6 cellular contexts compared by ENCODE assay signal in the genomic region with DNA sequence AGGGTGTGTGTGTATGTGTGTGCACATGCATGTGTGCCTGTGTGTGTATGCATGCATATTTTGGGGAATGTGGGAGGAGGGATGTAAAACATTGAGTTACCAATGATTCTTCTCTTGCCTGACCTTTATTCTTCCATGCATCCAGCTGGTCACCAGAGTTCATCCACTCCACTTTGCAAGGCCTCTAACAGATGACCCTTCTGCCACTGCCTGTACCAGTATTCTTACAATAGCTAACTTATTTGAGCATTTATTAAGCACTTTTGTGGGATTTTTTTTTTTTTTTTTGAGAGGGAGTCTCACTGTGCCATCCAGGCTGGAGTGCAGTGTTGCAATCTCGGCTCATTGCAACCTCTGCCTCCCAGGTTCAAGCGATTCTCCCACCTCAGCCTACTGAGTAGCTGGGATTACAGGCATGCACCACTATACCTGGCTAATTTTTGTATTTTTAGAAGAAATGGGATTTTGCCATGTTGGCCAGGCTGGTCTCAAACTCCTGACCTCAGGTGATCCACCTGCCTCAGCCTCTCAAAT.
A peak's percentile ranks its signal among the peaks of the same experiment; 100 is the strongest.
DNase-seq lines count a peak whose midpoint lies in the region; ATAC-seq and TF ChIP-seq lines count a peak whose summit lies in the region.
"Not testable (repeated sequence)": the region's sequence is repeated elsewhere in the genome, so short reads cannot be mapped to it uniquely, and the experiment has no call there.

No MANE protein-coding gene starts in this region.

- not testable (repeated sequence) for ATAC-seq in IMR-90 (ENCODE audit: low read depth)
- ATAC-seq in left lobe of liver, result peak; percentile 70

- not testable (repeated sequence) for H4K12ac ChIP-seq in trophoblast cell (ENCODE audit: low read depth, low read length)

- 0 out of 2 replicates have a peak overlapping the region, but pooled peaks have one; percentile 39 for H2BK120ac ChIP-seq in IMR-90 (ENCODE audit: low read depth, low read length)
- H2BK120ac ChIP-seq in trophoblast cell (ENCODE audit: insufficient read depth, low read length, poor library complexity), result not testable (repeated sequence)

- not testable (repeated sequence) for H3K9me3 ChIP-seq in IMR-90 (ENCODE audit: control insufficient read depth, insufficient read depth, low read length); liver (ENCODE audit: control insufficient read depth in 4 of 4, low read length in 3 of 4); trophoblast cell (ENCODE audit: insufficient read depth, low read depth, low read length); smooth muscle cell (replicated peaks; ENCODE audit: low read depth)

- H3K36me3 ChIP-seq in IMR-90 (ENCODE audit: control insufficient read depth, insufficient read depth, low read length); liver (ENCODE audit: control insufficient read depth in 4 of 4, insufficient read depth in 3 of 4, low read depth in 1 of 4, low read length in 3 of 4); smooth muscle cell (ENCODE audit: low read depth): not testable (repeated sequence)
- H3K36me3 ChIP-seq in trophoblast cell (ENCODE audit: control insufficient read depth in 1 of 2, insufficient read depth in 2 of 2, low read length in 2 of 2), result peaks cover 4 to 24% of the 10 kb centered on the region in 2 experiments

- H2BK5ac ChIP-seq in IMR-90 (ENCODE audit: low read depth, low read length, poor library complexity, severe bottlenecking); trophoblast cell (ENCODE audit: low read depth, low read length, poor library complexity): not testable (repeated sequence)

- BruUV-seq in IMR-90 (replicated peaks; lab: Mats Ljungman, UMichigan), result not testable (repeated sequence)

- intact Hi-C loops in IMR-90 (cut with micrococcal nuclease), result not testable (repeated sequence)

- H2AK9ac ChIP-seq in IMR-90 (replicated peaks; ENCODE audit: low read depth, low read length, poor library complexity), result not testable (repeated sequence)

- not testable (repeated sequence) for H3K4me3 ChIP-seq in IMR-90 (ENCODE audit: insufficient read depth, low read depth, low read length); liver (ENCODE audit: low read depth in 1 of 3, low read length in 3 of 3); trophoblast cell (ENCODE audit: low read depth, low read length); smooth muscle cell

- in situ Hi-C loops in IMR-90 (cut with MboI; ENCODE audit: low sequenced_read_pairs), result not testable (repeated sequence)

- H2BK15ac ChIP-seq in IMR-90 (ENCODE audit: low read depth, low read length), result 0 out of 3 replicates have a peak overlapping the region, but pooled peaks have one; percentile 13

- not testable (repeated sequence) for TF ChIP-seq CTCF in IMR-90 (conservative IDR thresholded peaks at IDR 0.05; ENCODE audit: low read depth, low read length); liver (IDR thresholded peaks at IDR 0.05; ENCODE audit: low read depth, low read length, missing input control); smooth muscle cell (IDR thresholded peaks at IDR 0.05; ENCODE audit: borderline replicate concordance, insufficient read depth, poor library complexity, severe bottlenecking)

- not testable (repeated sequence) for H2AK5ac ChIP-seq in IMR-90 (ENCODE audit: low read depth, low read length); trophoblast cell (ENCODE audit: low read length)

- dilution Hi-C loops in IMR-90 (cut with HindIII; ENCODE audit: low sequenced_read_pairs, unreplicated experiment), result not testable (repeated sequence)

- not testable (repeated sequence) for H3K4me1 ChIP-seq in IMR-90 (ENCODE audit: control insufficient read depth, insufficient read depth, low read length)
- peaks cover 9 to 27% (median 18%) of the 10 kb centered on the region in 4 donors for H3K4me1 ChIP-seq in liver (ENCODE audit: control insufficient read depth in 4 of 4, insufficient read depth in 4 of 4, low read length in 3 of 4)
- peaks cover 17 to 25% of the 10 kb centered on the region in 2 experiments for H3K4me1 ChIP-seq in trophoblast cell (ENCODE audit: control insufficient read depth in 1 of 2, insufficient read depth in 2 of 2, low read length in 2 of 2)
- peaks cover 32% of the 10 kb centered on the region for H3K4me1 ChIP-seq in smooth muscle cell (ENCODE audit: low read depth)

- H3K9ac ChIP-seq in IMR-90 (ENCODE audit: low read depth, low read length); liver (ENCODE audit: low read depth in 1 of 2, low read length in 2 of 2); trophoblast cell (ENCODE audit: low read length); smooth muscle cell (ENCODE audit: low read depth): not testable (repeated sequence)

- not testable (repeated sequence) for H3K56ac ChIP-seq in IMR-90 (ENCODE audit: extremely low read depth, insufficient read depth, low read length)

- H3K79me1 ChIP-seq in IMR-90 (ENCODE audit: low read depth in 1 of 2, low read length in 2 of 2); trophoblast cell (ENCODE audit: low read length): not testable (repeated sequence)

- not testable (repeated sequence) for H3K27ac ChIP-seq in IMR-90 (ENCODE audit: insufficient read depth, low read length); trophoblast cell (ENCODE audit: low read depth, low read length)
- peak overlapping the region in 1 of 2 donors; percentile 45 for H3K27ac ChIP-seq in liver (ENCODE audit: low read depth in 1 of 2, low read length in 2 of 2)
- peak overlapping the region; percentile 95 for H3K27ac ChIP-seq in smooth muscle cell (ENCODE audit: low read depth)

- no CpG with 5 or more reads among the region's 2 CpGs for WGBS in IMR-90 (ENCODE audit: extremely low coverage in 2 of 2, insufficient read length in 1 of 2), 2 experiments
- 46% methylated on average over 2 of the region's 2 CpGs for WGBS in liver
- WGBS in trophoblast cell (ENCODE audit: extremely low coverage, insufficient coverage, insufficient read length), result no CpG with 5 or more reads among the region's 2 CpGs
- 91% methylated on average over 2 of the region's 2 CpGs for WGBS in smooth muscle cell (ENCODE audit: low lambda C conversion rate)

- not testable (repeated sequence) for TF ChIP-seq POLR2A in IMR-90 (IDR thresholded peaks at IDR 0.05; ENCODE audit: low read depth, low read length)

- not testable (repeated sequence) for H3K18ac ChIP-seq in IMR-90 (ENCODE audit: low read depth, low read length)
- H3K18ac ChIP-seq in trophoblast cell (ENCODE audit: low read length), result peak overlapping the region; percentile 78

- H2BK20ac ChIP-seq in IMR-90 (ENCODE audit: low read depth, low read length), result not testable (repeated sequence)

- CTCF ChIA-PET in IMR-90 (lab: Yijun Ruan, JAX), result not testable (repeated sequence)

- H4K8ac ChIP-seq in IMR-90 (ENCODE audit: low read depth in 2 of 2, low read length in 2 of 2); trophoblast cell (ENCODE audit: low read depth, low read length): not testable (repeated sequence)

- peaks cover 28% of the 10 kb centered on the region for H3F3A ChIP-seq in smooth muscle cell (ENCODE audit: low read depth)

- H4K5ac ChIP-seq in IMR-90 (ENCODE audit: low read depth, low read length), result not testable (repeated sequence)

- H2AFZ ChIP-seq in IMR-90 (replicated peaks; ENCODE audit: low read length, poor library complexity); trophoblast cell (ENCODE audit: insufficient read depth, low read length, poor library complexity); smooth muscle cell (ENCODE audit: low read depth): not testable (repeated sequence)

- not testable (repeated sequence) for H4K20me1 ChIP-seq in IMR-90 (ENCODE audit: insufficient read depth, low read length); smooth muscle cell (ENCODE audit: low read depth)

- not testable (repeated sequence) for H3K14ac ChIP-seq in IMR-90 (replicated peaks; ENCODE audit: low read depth, low read length); trophoblast cell (ENCODE audit: low read length)

- not testable (repeated sequence) for H4K91ac ChIP-seq in IMR-90 (ENCODE audit: insufficient read depth, low read depth, low read length); trophoblast cell (ENCODE audit: low read depth, low read length)

- H3K4ac ChIP-seq in IMR-90 (ENCODE audit: low read depth, low read length); trophoblast cell (ENCODE audit: low read depth, low read length): not testable (repeated sequence)

- not testable (repeated sequence) for DNase-seq in IMR-90; trophoblast cell; smooth muscle cell (lab: John Stamatoyannopoulos, UW; ENCODE audit: unreplicated experiment)
- DNase-seq in left lobe of liver (ENCODE audit: low spot score), result peak; percentile 65
- peak; percentile 58 for DNase-seq in renal cortical epithelial cell (ENCODE audit: low read depth)

- TF ChIP-seq RAD21 in IMR-90 (IDR thresholded peaks at IDR 0.05; ENCODE audit: low read length); liver (IDR thresholded peaks at IDR 0.05): not testable (repeated sequence)

- not testable (repeated sequence) for H3K4me2 ChIP-seq in IMR-90 (ENCODE audit: low read depth, low read length); trophoblast cell (ENCODE audit: low read length); smooth muscle cell

- H2BK12ac ChIP-seq in trophoblast cell (ENCODE audit: low read length), result not testable (repeated sequence)

- not testable (repeated sequence) for H3K27me3 ChIP-seq in IMR-90 (ENCODE audit: control insufficient read depth, insufficient read depth, low read length); liver (ENCODE audit: control insufficient read depth in 4 of 4, insufficient read depth in 4 of 4, low read length in 3 of 4); trophoblast cell (ENCODE audit: insufficient read depth, low read length); smooth muscle cell (ENCODE audit: low read depth)

- H3K9me1 ChIP-seq in IMR-90 (ENCODE audit: insufficient read depth, low read length), result peaks cover 19% of the 10 kb centered on the region

- POLR2A ChIA-PET in IMR-90 (lab: Charles Lee; ENCODE audit: unreplicated experiment), result not testable (repeated sequence)

- not testable (repeated sequence) for H3K79me2 ChIP-seq in trophoblast cell (ENCODE audit: control insufficient read depth, insufficient read depth, low read length, poor library complexity); smooth muscle cell (ENCODE audit: low read depth)

- not testable (repeated sequence) for H3K23ac ChIP-seq in IMR-90 (ENCODE audit: low read depth, low read length); trophoblast cell (ENCODE audit: low read length)

TF ChIP-seq in liver, 16 proteins besides CTCF, POLR2A, EP300 and RAD21 (continues in another document):
- TF ChIP-seq RXRA (IDR thresholded peaks at IDR 0.05), result peak; percentile 19 to 49
